ENCODE assay signal across 8 cellular contexts in the genomic region with DNA sequence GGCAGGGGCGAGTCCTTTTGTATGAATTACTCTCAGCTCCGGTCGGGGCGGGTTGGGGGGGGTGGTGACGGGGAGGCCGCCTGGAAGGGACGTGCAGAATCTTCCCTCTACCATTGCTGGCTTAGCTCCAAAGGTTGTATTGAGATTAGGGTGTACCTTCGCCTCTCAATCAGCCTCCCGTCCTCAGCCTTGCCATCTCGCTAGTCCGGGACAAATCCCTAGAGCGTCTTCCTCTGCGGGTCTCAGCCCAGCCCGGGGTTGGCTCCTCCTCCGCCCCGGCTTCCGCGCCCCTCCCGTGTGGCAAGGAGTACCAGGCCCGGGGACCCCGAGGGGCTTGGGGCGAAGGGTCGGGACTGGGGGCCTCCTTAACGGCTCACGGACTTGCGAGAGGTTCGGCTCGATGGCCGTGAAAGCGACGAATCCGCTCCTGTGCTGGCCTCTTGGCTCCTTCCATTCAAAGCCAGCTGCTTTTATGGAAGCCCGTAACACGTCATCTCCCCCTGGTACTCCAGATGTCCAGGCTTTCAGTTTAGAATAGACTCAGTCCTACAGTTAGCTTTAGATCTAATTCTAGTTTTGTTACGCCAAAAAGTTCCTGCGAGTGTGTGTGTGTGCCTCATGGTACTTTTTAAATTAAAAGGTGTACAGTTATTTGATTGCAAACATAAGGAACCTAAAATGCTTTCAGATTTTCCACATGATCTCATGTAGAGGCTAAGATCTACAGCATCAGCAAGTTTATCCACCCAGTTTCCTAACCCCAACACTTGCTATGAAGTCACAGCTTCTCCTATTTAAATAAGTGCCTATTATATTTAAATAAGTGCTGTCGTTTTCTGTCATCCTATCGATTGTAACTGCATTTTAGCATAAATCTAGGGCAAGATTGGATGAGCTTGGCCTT. TPM values are rescaled to one million over a fixed set of nuclear protein-coding genes. Genes with fewer than 3 reads are reported as not detected.
A peak's percentile ranks its signal among the peaks of the same experiment; 100 is the strongest.
DNase-seq lines count a peak whose midpoint lies in the region; ATAC-seq, FAIRE-seq and TF ChIP-seq lines count a peak whose summit lies in the region.

No MANE protein-coding gene starts in this region.

- H3K27me3 ChIP-seq in GM06990 (replicated peaks; ENCODE audit: control insufficient read depth, insufficient read depth, low read length): no peaks in the 10 kb centered on the region
- H3K27me3 ChIP-seq in K562 (ENCODE audit: control insufficient read depth in 2 of 2, insufficient read depth in 2 of 2, low read length in 2 of 2): no peaks in the 10 kb centered on the region
- H3K27me3 ChIP-seq in skeletal muscle tissue (ENCODE audit: control insufficient read depth in 3 of 3, insufficient read depth in 3 of 3, low read length in 3 of 3): peaks cover 0 to 29% (median 21%) of the 10 kb centered on the region in 3 donors

- DNase-seq in GM06990 (ENCODE audit: extremely low read depth, insufficient read length) (no peak), H54 (ENCODE audit: insufficient read length, low spot score) (no peak), Kasumi-1 (lab: John Stamatoyannopoulos, UW) (peak; percentile 99), SIG-M5 treated with dmso at 0.1 percent for 504 hours (lab: John Stamatoyannopoulos, UW; ENCODE audit: unreplicated experiment) (peak; percentile 86), K562 (ENCODE audit: extremely low read depth in 1 of 4, low spot score in 3 of 4) (peak in 3 of 4 experiments; percentile 45 to 62 (median 62)), iPS-NIHi11 (ENCODE audit: low spot score) (peak; percentile 74), glomerular visceral epithelial cell (ENCODE audit: extremely low spot score) (no peak)

- intact Hi-C loops in K562 (cut with micrococcal nuclease): loop anchor here (1.0 to 10.0 kb wide), 4 partner anchors 44 to 1763 kb away; a partner anchor contains a TSS

- peak overlapping the region; percentile 82 for H2AFZ ChIP-seq in K562 (ENCODE audit: low read depth, low read length)

- H3K9ac ChIP-seq in K562 (ENCODE audit: insufficient read depth in 1 of 2, low read depth in 2 of 2, low read length in 2 of 2) (peak overlapping the region; percentile 99 to 100), skeletal muscle tissue (ENCODE audit: low read depth in 1 of 3, low read length in 3 of 3) (peak overlapping the region; percentile 87 to 96 (median 90))

- CTCF ChIA-PET in K562 (lab: Yijun Ruan, JAX; ENCODE audit: low intra/inter-chr PET ratio): interaction anchor here (0.6 to 1.8 kb wide), 2 partner anchors 43 to 89 kb away, joined by 3 to 4 read pairs; no protein-coding TSS in a partner anchor

- H3K27ac ChIP-seq in K562 (ENCODE audit: extremely low read depth, low read depth, low read length) (peak overlapping the region; percentile 96), skeletal muscle tissue (ENCODE audit: low read depth, low read length) (peak overlapping the region; percentile 97)

- peaks cover 15% of the 10 kb centered on the region for H3K36me3 ChIP-seq in GM06990 (ENCODE audit: control insufficient read depth, insufficient read depth, low read length)
- peaks cover 39% of the 10 kb centered on the region for H3K36me3 ChIP-seq in K562 (ENCODE audit: control insufficient read depth, insufficient read depth, low read length)
- peaks cover 11 to 15% (median 13%) of the 10 kb centered on the region in 3 donors for H3K36me3 ChIP-seq in skeletal muscle tissue (ENCODE audit: control insufficient read depth in 3 of 3, insufficient read depth in 3 of 3, low read length in 3 of 3)

- no peak for TF ChIP-seq CTCF in GM06990 (IDR thresholded peaks at IDR 0.05; ENCODE audit: insufficient read depth, low read length, poor library complexity, severe bottlenecking)
- TF ChIP-seq CTCF in K562 (IDR thresholded peaks at IDR 0.05 in 2 of 3, conservative IDR thresholded peaks at IDR 0.05 in 1 of 3; ENCODE audit: insufficient read depth in 2 of 3, low read depth in 1 of 3, low read length in 3 of 3): no peak

- peak overlapping the region; percentile 92 for H3K4me2 ChIP-seq in K562 (ENCODE audit: insufficient read depth, low read length)

- H3K4me1 ChIP-seq in K562 (replicated peaks in 1 of 2; ENCODE audit: control insufficient read depth in 2 of 2, insufficient read depth in 2 of 2, low read length in 2 of 2) (peaks cover under 1 to 6% of the 10 kb centered on the region in 2 experiments; a peak in 3 of 5 replicates), skeletal muscle tissue (ENCODE audit: control insufficient read depth in 3 of 3, insufficient read depth in 3 of 3, low read length in 3 of 3) (peaks cover 15 to 20% (median 18%) of the 10 kb centered on the region in 3 donors)

- peak; percentile 46 for TF ChIP-seq POLR2A in H54 (IDR thresholded peaks at IDR 0.05; ENCODE audit: low read depth, low read length)
- no peak; the same call in 1 of the 2 replicates for TF ChIP-seq POLR2A in K562 (conservative IDR thresholded peaks at IDR 0.05)

- TF ChIP-seq EP300 in K562 (IDR thresholded peaks at IDR 0.05; ENCODE audit: low read length): no peak

- no peak for TF ChIP-seq RAD21 in K562 (CRISPR knock-in tag; conservative IDR thresholded peaks at IDR 0.05 in 1 of 2, IDR thresholded peaks at IDR 0.05 in 1 of 2)

- TSS peak; percentile 79 for BruUV-seq in K562 (replicated peaks; lab: Mats Ljungman, UMichigan)

- H4K20me1 ChIP-seq in K562 (replicated peaks; ENCODE audit: control insufficient read depth, insufficient read depth, low read length): peaks cover 29% of the 10 kb centered on the region

- peaks cover 71% of the 10 kb centered on the region for H3K79me2 ChIP-seq in K562 (ENCODE audit: control insufficient read depth, insufficient read depth, low read length)

- peak; percentile 59 for ATAC-seq in K562

- H3K9me1 ChIP-seq in K562 (ENCODE audit: control insufficient read depth, insufficient read depth, low read length): no peaks in the 10 kb centered on the region

- peak overlapping the region; percentile 96 for H3K4me3 ChIP-seq in GM06990 (replicated peaks; ENCODE audit: low read depth, low read length)
- peak overlapping the region; percentile 80 for H3K4me3 ChIP-seq in K562
- H3K4me3 ChIP-seq in skeletal muscle tissue (ENCODE audit: low read length in 3 of 3): peak overlapping the region; percentile 78 to 88 (median 87)

- POLR2A ChIA-PET in K562 (lab: Yijun Ruan, JAX): interaction anchor here (0.5 to 5.2 kb wide), 40 partner anchors 7 to 966 kb away, joined by 3 to 91 read pairs (median 4); a partner anchor contains a TSS

- H3K9me3 ChIP-seq in K562 (replicated peaks; ENCODE audit: control insufficient read depth, insufficient read depth, low read depth, low read length) (no peaks in the 10 kb centered on the region), skeletal muscle tissue (ENCODE audit: control insufficient read depth in 3 of 3, low read length in 3 of 3) (no peaks in the 10 kb centered on the region)

- FAIRE-seq in H54 (lab: Jason Lieb, UNC) (no peak), K562 (lab: Jason Lieb, UNC) (no peak)

- WGBS in K562 (ENCODE audit: insufficient coverage, low coverage, missing lambda C conversion rate): under 1% methylated on average over 31 of the region's 38 CpGs

- in situ Hi-C loops in K562 (cut with MboI): loop anchor here (5.0 kb wide), 1 partner anchor 66 kb away; no protein-coding TSS in a partner anchor

TF ChIP-seq in K562, 482 proteins besides CTCF, POLR2A, EP300 and RAD21 (continues in another document):
- TF ChIP-seq, protein P1, sequence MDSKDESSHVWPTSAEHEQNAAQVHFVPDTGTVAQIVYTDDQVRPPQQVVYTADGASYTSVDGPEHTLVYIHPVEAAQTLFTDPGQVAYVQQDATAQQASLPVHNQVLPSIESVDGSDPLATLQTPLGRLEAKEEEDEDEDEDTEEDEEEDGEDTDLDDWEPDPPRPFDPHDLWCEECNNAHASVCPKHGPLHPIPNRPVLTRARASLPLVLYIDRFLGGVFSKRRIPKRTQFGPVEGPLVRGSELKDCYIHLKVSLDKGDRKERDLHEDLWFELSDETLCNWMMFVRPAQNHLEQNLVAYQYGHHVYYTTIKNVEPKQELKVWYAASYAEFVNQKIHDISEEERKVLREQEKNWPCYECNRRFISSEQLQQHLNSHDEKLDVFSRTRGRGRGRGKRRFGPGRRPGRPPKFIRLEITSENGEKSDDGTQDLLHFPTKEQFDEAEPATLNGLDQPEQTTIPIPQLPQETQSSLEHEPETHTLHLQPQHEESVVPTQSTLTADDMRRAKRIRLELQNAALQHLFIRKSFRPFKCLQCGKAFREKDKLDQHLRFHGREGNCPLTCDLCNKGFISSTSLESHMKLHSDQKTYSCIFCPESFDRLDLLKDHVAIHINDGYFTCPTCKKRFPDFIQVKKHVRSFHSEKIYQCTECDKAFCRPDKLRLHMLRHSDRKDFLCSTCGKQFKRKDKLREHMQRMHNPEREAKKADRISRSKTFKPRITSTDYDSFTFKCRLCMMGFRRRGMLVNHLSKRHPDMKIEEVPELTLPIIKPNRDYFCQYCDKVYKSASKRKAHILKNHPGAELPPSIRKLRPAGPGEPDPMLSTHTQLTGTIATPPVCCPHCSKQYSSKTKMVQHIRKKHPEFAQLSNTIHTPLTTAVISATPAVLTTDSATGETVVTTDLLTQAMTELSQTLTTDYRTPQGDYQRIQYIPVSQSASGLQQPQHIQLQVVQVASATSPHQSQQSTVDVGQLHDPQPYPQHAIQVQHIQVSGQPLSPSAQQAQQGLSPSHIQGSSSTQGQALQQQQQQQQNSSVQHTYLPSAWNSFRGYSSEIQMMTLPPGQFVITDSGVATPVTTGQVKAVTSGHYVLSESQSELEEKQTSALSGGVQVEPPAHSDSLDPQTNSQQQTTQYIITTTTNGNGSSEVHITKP (IDR thresholded peaks at IDR 0.05; ENCODE audit: partially characterized antibody): peak; percentile 76

RNA-seq across cellular contexts. Expression of a gene that starts 0.8 kb away (rescaled TPM):
- total RNA-seq in K562 (2011; cell fraction: chromatin; rRNA removed; ENCODE audit: low replicate concordance): 1,932 and 2,326 TPM in 2 replicates
- total RNA-seq in K562 (2011; cell fraction: nucleolus; rRNA removed): 1,765 and 1,966 TPM in 2 replicates
- total RNA-seq in K562 (2011; cell fraction: nucleoplasm; rRNA removed): 2,955 and 4,950 TPM in 2 replicates
- 8,400 and 9,577 TPM in 2 replicates for total RNA-seq in K562 (2014; rRNA removed)
- 12,995 and 14,391 TPM in 2 replicates for total RNA-seq in K562 (2014; rRNA removed; fragmentation: Illumina TruSeq; extraction: Trizol)
- total RNA-seq in K562 (2015; rRNA removed; fragmentation: Illumina TruSeq; extraction: Trizol): 12,931 and 13,052 TPM in 2 replicates
- 11,082 and 11,449 TPM in 2 replicates for total RNA-seq in K562 (2021)
- 17,323 and 19,925 TPM in 2 replicates for polyA plus RNA-seq in K562 (2011; rRNA removed)
- 8,489 and 17,996 TPM in 2 replicates for polyA plus RNA-seq in K562 (2011; cell fraction: cytosol; rRNA removed)
- 2,973 and 6,796 TPM in 2 replicates for polyA plus RNA-seq in K562 (2011; cell fraction: nucleus; rRNA removed)
- 12,775 and 16,724 TPM in 2 replicates for polyA plus RNA-seq in K562 (2012)
- polyA plus RNA-seq in K562 (2014; fragmentation: Illumina TruSeq; extraction: Trizol): 11,237 and 11,368 TPM in 2 replicates
- 1,000 to 10,000 TPM; 6,453 to 7,909 TPM for polyA plus RNA-seq in K562 (2014; fragmentation: Nextera tagmentation; extraction: Ambion mirVana)
- polyA plus RNA-seq in K562 (2014; rRNA removed): 9,792 and 9,810 TPM in 2 replicates
- 13,120 and 13,707 TPM in 2 replicates for polyA minus RNA-seq in K562 (2011; rRNA and poly(A)+ RNA removed)
- polyA minus RNA-seq in K562 (2011; cell fraction: cytosol; rRNA and poly(A)+ RNA removed): 5,589 and 5,926 TPM in 2 replicates
- polyA minus RNA-seq in K562 (2011; cell fraction: nucleus; rRNA and poly(A)+ RNA removed): 792 and 2,209 TPM in 2 replicates
- 25,587 TPM for total RNA-seq in skeletal muscle tissue

Comparison
In these comparisons a context has a peak if more than half of its experiments do, and no peak if none do; other contexts are left out.
1. DNase-seq: peak in Kasumi-1 (2 of 2), SIG-M5 treated with dmso at 0.1 percent for 504 hours (single experiment), K562 (3 of 4) and iPS-NIHi11 (single experiment); none in GM06990 (single experiment), H54 (single experiment) and glomerular visceral epithelial cell (single experiment).
2. Peak in every context shown above with its lines, with median percentiles within 50 percentile points of each other: H3K4me3 ChIP-seq.